ENCODE assay signal across 8 cellular contexts in genomic region chr7:135508853-135509588, GRCh38. TPM values are rescaled to one million over a fixed set of nuclear protein-coding genes. Genes with fewer than 3 reads are reported as not detected.
DNase-seq lines count a peak whose midpoint lies in the region; ATAC-seq and TF ChIP-seq lines count a peak whose summit lies in the region.

No MANE protein-coding gene starts in this region.

- peaks cover 8 to 9% of the 10 kb centered on the region in 2 donors for H3K4me1 Mint-ChIP-seq in natural killer cell
- peaks cover 4 to 6% of the 10 kb centered on the region in 2 donors for H3K4me1 Mint-ChIP-seq in natural killer cell treated with Interleukin-12 subunit alpha and Interleukin-12 subunit beta and Interleukin-15 and Interleukin-18, amount 100 ng/mL, for 72 hours (ENCODE audit: low read depth in 2 of 2)
- H3K4me1 Mint-ChIP-seq in stimulated activated effector memory CD8-positive, alpha-beta T cell treated with anti-CD3 and anti-CD28 coated beads, Interleukin-12 subunit alpha, Interleukin-12 subunit beta, amount 100 ng/mL, for 72 hours = no peaks in the 10 kb centered on the region

- ATAC-seq in natural killer cell (peak in 1 of 3 donors; percentile 10), HG02943 (IDR thresholded peaks at IDR 0.05; ENCODE audit: low read depth, unreplicated experiment) (peak; percentile 25), HG03108 (IDR thresholded peaks at IDR 0.05; ENCODE audit: unreplicated experiment) (no peak)
- no peak for ATAC-seq in natural killer cell treated with Interleukin-12 subunit alpha and Interleukin-12 subunit beta and Interleukin-15 and Interleukin-18, amount 100 ng/mL, for 72 hours
- peak; percentile 43 for ATAC-seq in stimulated activated effector memory CD8-positive, alpha-beta T cell treated with anti-CD3 and anti-CD28 coated beads, Interleukin-12 subunit alpha, Interleukin-12 subunit beta, amount 100 ng/mL, for 72 hours

- no peaks in the 10 kb centered on the region for H3K27me3 Mint-ChIP-seq in natural killer cell (ENCODE audit: low read depth in 2 of 2)
- H3K27me3 Mint-ChIP-seq in natural killer cell treated with Interleukin-12 subunit alpha and Interleukin-12 subunit beta and Interleukin-15 and Interleukin-18, amount 100 ng/mL, for 72 hours = no peaks in the 10 kb centered on the region

- H3K27ac ChIP-seq in RWPE1 (peak overlapping the region; percentile 90), caudate nucleus (ENCODE audit: low read depth, low read length) (peak overlapping the region; percentile 86)

- CTCF ChIA-PET in RWPE1 (lab: Yijun Ruan, JAX) = no interaction called here

- no peak overlapping the region for H3K27ac Mint-ChIP-seq in natural killer cell
- H3K27ac Mint-ChIP-seq in natural killer cell treated with Interleukin-12 subunit alpha and Interleukin-12 subunit beta and Interleukin-15 and Interleukin-18, amount 100 ng/mL, for 72 hours = no peak overlapping the region
- no peak overlapping the region for H3K27ac Mint-ChIP-seq in stimulated activated effector memory CD8-positive, alpha-beta T cell treated with anti-CD3 and anti-CD28 coated beads, Interleukin-12 subunit alpha, Interleukin-12 subunit beta, amount 100 ng/mL, for 72 hours

- no peak overlapping the region for H3K4me3 Mint-ChIP-seq in natural killer cell
- H3K4me3 Mint-ChIP-seq in natural killer cell treated with Interleukin-12 subunit alpha and Interleukin-12 subunit beta and Interleukin-15 and Interleukin-18, amount 100 ng/mL, for 72 hours = no peak overlapping the region
- no peak overlapping the region for H3K4me3 Mint-ChIP-seq in stimulated activated effector memory CD8-positive, alpha-beta T cell treated with anti-CD3 and anti-CD28 coated beads, Interleukin-12 subunit alpha, Interleukin-12 subunit beta, amount 100 ng/mL, for 72 hours

- intact Hi-C loops in natural killer cell (cut with micrococcal nuclease) = loop anchor here (5.0 kb wide), 1 partner anchor 297 kb away; the partner anchor contains the start of gene WDR91

- H3K36me3 Mint-ChIP-seq in natural killer cell = no peaks in the 10 kb centered on the region
- no peaks in the 10 kb centered on the region for H3K36me3 Mint-ChIP-seq in natural killer cell treated with Interleukin-12 subunit alpha and Interleukin-12 subunit beta and Interleukin-15 and Interleukin-18, amount 100 ng/mL, for 72 hours
- H3K36me3 Mint-ChIP-seq in stimulated activated effector memory CD8-positive, alpha-beta T cell treated with anti-CD3 and anti-CD28 coated beads, Interleukin-12 subunit alpha, Interleukin-12 subunit beta, amount 100 ng/mL, for 72 hours = peaks cover 8% of the 10 kb centered on the region

- DNase-seq in natural killer cell = peak; percentile 20
- DNase-seq in natural killer cell treated with Interleukin-12 subunit alpha and Interleukin-12 subunit beta and Interleukin-15 and Interleukin-18, amount 100 ng/mL, for 72 hours (ENCODE audit: low spot score) = no peak
- DNase-seq in RWPE1 (ENCODE audit: low spot score) = peak; percentile 14
- peak in 21 of 61 donors; percentile 4 to 59 (median 37) for DNase-seq in caudate nucleus (lab: John Stamatoyannopoulos, UW)
- peak; percentile 70 for DNase-seq in left kidney (ENCODE audit: low read depth, low spot score)
- DNase-seq in stimulated activated effector memory CD8-positive, alpha-beta T cell treated with anti-CD3 and anti-CD28 coated beads, Interleukin-12 subunit alpha, Interleukin-12 subunit beta, amount 100 ng/mL, for 72 hours (ENCODE audit: low spot score in 2 of 2) = peak; percentile 6 to 74

- POLR2A ChIA-PET in RWPE1 (lab: Yijun Ruan, JAX; ENCODE audit: low non-redundant PET) = interaction anchor here (0.6 kb wide), 1 partner anchor 19 kb away, joined by 4 read pairs; no protein-coding TSS in a partner anchor

- no peaks in the 10 kb centered on the region for H3K9me3 Mint-ChIP-seq in natural killer cell
- H3K9me3 Mint-ChIP-seq in natural killer cell treated with Interleukin-12 subunit alpha and Interleukin-12 subunit beta and Interleukin-15 and Interleukin-18, amount 100 ng/mL, for 72 hours = no peaks in the 10 kb centered on the region
- H3K9me3 Mint-ChIP-seq in stimulated activated effector memory CD8-positive, alpha-beta T cell treated with anti-CD3 and anti-CD28 coated beads, Interleukin-12 subunit alpha, Interleukin-12 subunit beta, amount 100 ng/mL, for 72 hours = no peaks in the 10 kb centered on the region

- TF ChIP-seq CTCF in natural killer cell (IDR thresholded peaks at IDR 0.05) (no peak), RWPE1 (conservative IDR thresholded peaks at IDR 0.05; ENCODE audit: low read depth) (no peak)

RNA-seq across cellular contexts. Expression of gene CNOT4, which starts 0.9 kb away (rescaled TPM):
- 10 to 100 TPM; 40.6 to 47.1 (median 40.7) TPM for total RNA-seq in natural killer cell
- total RNA-seq in natural killer cell treated with Interleukin-12 subunit alpha and Interleukin-12 subunit beta and Interleukin-15 and Interleukin-18, amount 100 ng/mL, for 72 hours = 10 to 100 TPM; 25.6 to 32.9 TPM

RNA-seq across cellular contexts. Expression of gene NUP205, which starts 48.7 kb away (rescaled TPM):
- total RNA-seq in natural killer cell = 10 to 100 TPM; 45.6 to 55.1 (median 53.7) TPM
- 100 to 1,000 TPM in 1 of 2 donors, 10 to 100 TPM in 1; 83.5 to 122 TPM for total RNA-seq in natural killer cell treated with Interleukin-12 subunit alpha and Interleukin-12 subunit beta and Interleukin-15 and Interleukin-18, amount 100 ng/mL, for 72 hours

Comparison
In these comparisons a context has a peak if more than half of its experiments do, and no peak if none do; other contexts are left out.
1. ATAC-seq: peak in HG02943 (single experiment) and stimulated activated effector memory CD8-positive, alpha-beta T cell treated with anti-CD3 and anti-CD28 coated beads, Interleukin-12 subunit alpha, Interleukin-12 subunit beta, amount 100 ng/mL, for 72 hours (single experiment); none in natural killer cell treated with Interleukin-12 subunit alpha and Interleukin-12 subunit beta and Interleukin-15 and Interleukin-18, amount 100 ng/mL, for 72 hours (0 of 2) and HG03108 (single experiment).